ENCODE assay signal across 8 cellular contexts in the genomic region with DNA sequence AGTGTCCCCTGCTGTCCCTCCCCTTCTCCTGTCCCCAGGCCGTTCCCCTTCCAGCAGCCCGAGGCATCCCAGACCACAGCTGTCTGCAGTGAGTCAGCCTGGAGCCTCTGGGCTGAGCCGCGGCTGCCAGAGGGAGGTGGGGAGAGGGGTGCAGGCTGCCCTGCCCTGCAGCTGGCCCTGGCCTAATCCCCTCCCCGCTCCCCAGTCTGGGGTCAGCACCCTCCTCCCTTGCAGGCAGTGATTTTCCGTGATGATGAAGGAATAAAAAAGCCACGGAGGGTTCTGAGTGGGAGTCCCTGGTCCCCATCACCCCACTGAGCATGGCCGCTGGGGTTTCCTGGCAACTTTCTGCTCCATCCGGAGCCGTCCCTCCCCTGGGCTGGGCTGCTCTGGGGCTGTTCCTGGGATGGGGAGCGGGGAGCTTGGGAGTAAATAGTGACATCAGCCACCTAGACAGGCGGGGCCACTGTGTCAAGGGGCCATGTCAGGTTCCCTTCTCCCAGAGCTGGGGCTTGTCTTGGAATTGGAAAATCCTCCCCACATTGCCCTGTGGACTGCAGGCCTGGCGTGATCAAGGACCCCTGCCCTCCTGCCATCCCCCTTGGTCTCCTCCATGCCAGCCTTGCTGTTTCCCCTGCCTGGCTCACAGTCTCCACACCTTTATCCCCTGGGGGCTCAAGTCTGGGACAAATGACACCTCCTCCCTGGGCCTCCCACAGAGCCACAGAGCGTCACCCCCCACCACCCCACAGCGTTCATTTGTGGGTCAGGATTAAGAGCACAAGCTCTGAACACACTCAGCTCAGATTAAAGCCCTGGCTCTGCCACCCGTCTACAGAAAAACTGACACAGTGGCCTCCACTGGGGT. TPM values are rescaled to one million over a fixed set of nuclear protein-coding genes. Genes with fewer than 3 reads are reported as not detected.
DNase-seq lines count a peak whose midpoint lies in the region; ATAC-seq lines count a peak whose summit lies in the region.

No MANE protein-coding gene starts in this region.

- H3K4me1 ChIP-seq in muscle layer of colon (ENCODE audit: insufficient read depth, low read length): peaks cover 47% of the 10 kb centered on the region

- H3K27ac ChIP-seq in epithelial cell of prostate (peak overlapping the region; percentile 73), muscle layer of colon (ENCODE audit: low read depth, low read length) (peak overlapping the region; percentile 97)

- ATAC-seq in HG03378 (IDR thresholded peaks at IDR 0.05; ENCODE audit: unreplicated experiment): no peak

- H3K27me3 ChIP-seq in muscle layer of colon (ENCODE audit: control insufficient read depth in 1 of 2, insufficient read depth in 2 of 2, low read length in 2 of 2): no peaks in the 10 kb centered on the region

- H3K9me3 ChIP-seq in muscle layer of colon (ENCODE audit: low read length): no peaks in the 10 kb centered on the region

- H3K9ac ChIP-seq in muscle layer of colon (ENCODE audit: low read length): peak overlapping the region; percentile 46

- H3K36me3 ChIP-seq in muscle layer of colon (ENCODE audit: insufficient read depth, low read length): no peaks in the 10 kb centered on the region

- H3K4me3 ChIP-seq in muscle layer of colon (ENCODE audit: low read depth in 1 of 2, low read length in 2 of 2): peak overlapping the region in 1 of 2 donors; percentile 39

- DNase-seq in GOT3 (lab: John Stamatoyannopoulos, UW) (peak; percentile 63), RPMI8226 (peak; percentile 43), epithelial cell of prostate (ENCODE audit: low read depth, low spot score) (no peak), cerebellum (ENCODE audit: low spot score) (no peak), activated gamma-delta T cell (lab: John Stamatoyannopoulos, UW) (no peak)
- DNase-seq in stimulated activated CD4-positive, alpha-beta T cell treated with anti-CD3 and anti-CD28 coated beads, Interleukin-4, amount 100 ng/mL, for 24 hours: no peak

RNA-seq across cellular contexts. Expression of a gene that starts 16.7 kb away (rescaled TPM):
- 13.3 TPM for total RNA-seq in cerebellum

RNA-seq across cellular contexts. Expression of a gene that starts 49.6 kb away (rescaled TPM):
- 36.6 TPM for total RNA-seq in cerebellum

RNA-seq across cellular contexts. Expression of a gene that starts 58.5 kb away (rescaled TPM):
- 34.3 TPM for total RNA-seq in cerebellum

Comparison
In these comparisons a context has a peak if more than half of its experiments do, and no peak if none do; other contexts are left out.
1. DNase-seq: peak in GOT3 (single experiment) and RPMI8226 (single experiment); none in epithelial cell of prostate (single experiment), cerebellum (single experiment), activated gamma-delta T cell (single experiment) and stimulated activated CD4-positive, alpha-beta T cell treated with anti-CD3 and anti-CD28 coated beads, Interleukin-4, amount 100 ng/mL, for 24 hours (single experiment).